In genomic region chrX:57596109-57596870, GRCh38 we compare ENCODE assay signal across 11 cellular contexts. TPM values are rescaled to one million over a fixed set of nuclear protein-coding genes. Genes with fewer than 3 reads are reported as not detected.
A peak's percentile ranks its signal among the peaks of the same experiment; 100 is the strongest.
DNase-seq lines count a peak whose midpoint lies in the region; ATAC-seq and TF ChIP-seq lines count a peak whose summit lies in the region.
"Had no signal": no experiment of that assay in that cellular context is flagged by ENCODE, and none has a peak within 500 bp of the region (broad histone marks: within the 10 kb centered on the region; RNA-seq: fewer than 3 reads in every experiment).

No MANE protein-coding gene starts in this region.

- POLR2A ChIA-PET in T-cell (lab: Charles Lee) = no interaction called here

- no peak for DNase-seq in H7
- DNase-seq in T-cell = no peak
- no peak for DNase-seq in fibroblast of lung (ENCODE audit: low read depth in 2 of 2)
- DNase-seq in psoas muscle = no peak
- DNase-seq in kidney glomerular epithelial cell (lab: John Stamatoyannopoulos, UW) = no peak
- no peak for DNase-seq in posterior vena cava (ENCODE audit: low spot score)
- DNase-seq in SKM-1 treated with dmso at 0.1 percent for 144 hours (lab: John Stamatoyannopoulos, UW; ENCODE audit: unreplicated experiment) = no peak
- DNase-seq: cortex of kidney; NCI-H146; stimulated activated naive CD4-positive, alpha-beta T cell had no signal

- no peaks in the 10 kb centered on the region for H3K9me3 ChIP-seq in fibroblast of lung (ENCODE audit: control insufficient read depth, insufficient read depth, low read depth, low read length)
- no peaks in the 10 kb centered on the region for H3K9me3 ChIP-seq in psoas muscle

- peak overlapping the region; percentile 39 to 66 (median 57) for H3K4me3 Mint-ChIP-seq in T-cell

- H3K27ac Mint-ChIP-seq in T-cell = no peak overlapping the region

- ATAC-seq in T-cell (replicated peaks in 1 of 4) (no peak), psoas muscle (no peak), HG03159 (IDR thresholded peaks at IDR 0.05; ENCODE audit: unreplicated experiment) (no peak)

- intact Hi-C loops in psoas muscle (cut with DNase I) = loop anchor here in 1 of 2 donors (10.0 kb wide), 1 partner anchor 309 kb away; no protein-coding TSS in a partner anchor
- intact Hi-C loops in posterior vena cava (cut with DNase I) = loop anchor here in 1 of 2 donors (10.0 kb wide), 1 partner anchor 309 kb away; no protein-coding TSS in a partner anchor

- CTCF ChIA-PET in T-cell (lab: Charles Lee) = no interaction called here

- H3K27me3 Mint-ChIP-seq in T-cell = peaks cover 0 to 8% of the 10 kb centered on the region in 2 donors

- H3K79me2 ChIP-seq in fibroblast of lung (ENCODE audit: control insufficient read depth, insufficient read depth, low read length) = peaks cover 21% of the 10 kb centered on the region

- no peak overlapping the region for H2AFZ ChIP-seq in fibroblast of lung (ENCODE audit: low read length)

- H3K4me3 ChIP-seq in H7 (ENCODE audit: insufficient read depth, low read depth, low read length) (peak overlapping the region; percentile 6; the same call in 1 of the 2 replicates), fibroblast of lung (replicated peaks in 1 of 4; ENCODE audit: control extremely low read depth in 1 of 4, insufficient read depth in 1 of 4, low read depth in 3 of 4, low read length in 4 of 4) (peak overlapping the region; percentile 21 to 61 (median 38)), psoas muscle (peak overlapping the region; percentile 52)

- peak overlapping the region; percentile 78 for H3K4me2 ChIP-seq in fibroblast of lung (ENCODE audit: extremely low read depth, insufficient read depth, low read length)

- H3K36me3 ChIP-seq in H7 (replicated peaks; ENCODE audit: control insufficient read depth, insufficient read depth, low read length) (no peaks in the 10 kb centered on the region), fibroblast of lung (ENCODE audit: control insufficient read depth, insufficient read depth, low read length) (no peaks in the 10 kb centered on the region), psoas muscle (ENCODE audit: insufficient read depth in 1 of 2, low read depth in 1 of 2) (no peaks in the 10 kb centered on the region)

- 47 to 49% (median 47%) methylated on average over 4 of the region's 4 CpGs for WGBS in psoas muscle, 3 donors

- H3K4me1 ChIP-seq in fibroblast of lung (ENCODE audit: control insufficient read depth, extremely low read depth, insufficient read depth, low read length) (no peaks in the 10 kb centered on the region), psoas muscle (peaks cover 21% of the 10 kb centered on the region)

- H3K9ac ChIP-seq in fibroblast of lung (ENCODE audit: insufficient read depth, low read length) = no peak overlapping the region

- no peak for TF ChIP-seq CTCF in fibroblast of lung (conservative IDR thresholded peaks at IDR 0.05 in 1 of 2, IDR thresholded peaks at IDR 0.05 in 1 of 2; ENCODE audit: low read depth in 1 of 2, low read length in 2 of 2)
- TF ChIP-seq CTCF in psoas muscle (IDR thresholded peaks at IDR 0.05) = no peak

- H3K27me3 ChIP-seq in H7 (ENCODE audit: control insufficient read depth, insufficient read depth, low read length) (no peaks in the 10 kb centered on the region), fibroblast of lung (ENCODE audit: control insufficient read depth, insufficient read depth, low read length) (no peaks in the 10 kb centered on the region), psoas muscle (ENCODE audit: insufficient read depth in 3 of 3, low read length in 2 of 3) (peaks cover 0 to 6% (median 0%) of the 10 kb centered on the region in 3 donors)

- H3K9me3 Mint-ChIP-seq in T-cell = no peaks in the 10 kb centered on the region

- H3K4me1 Mint-ChIP-seq in T-cell = peaks cover 27 to 47% (median 34%) of the 10 kb centered on the region in 3 donors

- no peaks in the 10 kb centered on the region for H4K20me1 ChIP-seq in fibroblast of lung (ENCODE audit: control insufficient read depth, extremely low read depth, insufficient read depth, low read length)

- peak overlapping the region; percentile 54 for H3K27ac ChIP-seq in fibroblast of lung (ENCODE audit: insufficient read depth, low read length)
- H3K27ac ChIP-seq in psoas muscle = no peak overlapping the region

- H3K36me3 Mint-ChIP-seq in T-cell = peaks cover 30% of the 10 kb centered on the region

RNA-seq across cellular contexts. Expression of gene ZXDB, which starts 4.5 kb away (rescaled TPM):
- 10.4 and 11.0 TPM in 2 replicates for total RNA-seq in H7 (2014; rRNA removed; shearing (Covaris generic))
- total RNA-seq in T-cell (10 to 100 TPM; 11.2 to 21.3 (median 13.2) TPM), fibroblast of lung (5.1 and 8.9 TPM in 2 replicates), psoas muscle (1 to 10 TPM; 4.8 to 8.2 (median 6.2) TPM), posterior vena cava (1 to 10 TPM; 6.8 to 7.8 TPM)
- polyA plus RNA-seq in fibroblast of lung (5.8 and 7.0 TPM in 2 replicates), psoas muscle (1 to 10 TPM; 1.7 to 3.2 (median 2.0) TPM)
- 3.5 and 4.2 TPM in 2 replicates for polyA plus RNA-seq in fibroblast of lung (2012)
- polyA minus RNA-seq in fibroblast of lung (ENCODE audit: low replicate concordance) = 4.8 and 7.9 TPM in 2 replicates
